11 cellular contexts compared by ENCODE assay signal in genomic region chr2:233209978-233210680, GRCh38.
A peak's percentile ranks its signal among the peaks of the same experiment; 100 is the strongest.
DNase-seq lines count a peak whose midpoint lies in the region; ATAC-seq lines count a peak whose summit lies in the region.
"Had no signal": no experiment of that assay in that cellular context is flagged by ENCODE, and none has a peak within 500 bp of the region (broad histone marks: within the 10 kb centered on the region; RNA-seq: fewer than 3 reads in every experiment).

No MANE protein-coding gene starts in this region.

- peak overlapping the region; percentile 53 for H3K27ac ChIP-seq in angular gyrus (ENCODE audit: low read depth, low read length)

- no peaks in the 10 kb centered on the region for H3K27me3 Mint-ChIP-seq in stimulated activated naive CD8-positive, alpha-beta T cell treated with anti-CD3 and anti-CD28 coated beads, Interleukin-15, Interleukin-2, amounts not matched to agents 100 ng/mL and 50 ng/mL, for 24 hours
- no peaks in the 10 kb centered on the region for H3K27me3 Mint-ChIP-seq in memory B cell

- H3K27ac Mint-ChIP-seq in stimulated activated naive CD8-positive, alpha-beta T cell treated with anti-CD3 and anti-CD28 coated beads, Interleukin-15, Interleukin-2, amounts not matched to agents 100 ng/mL and 50 ng/mL, for 24 hours = peak overlapping the region; percentile 67
- H3K27ac Mint-ChIP-seq in memory B cell = peak overlapping the region; percentile 84

- ATAC-seq in stimulated activated naive CD8-positive, alpha-beta T cell treated with anti-CD3 and anti-CD28 coated beads, Interleukin-15, Interleukin-2, amounts not matched to agents 100 U/mL and 50 U/mL, for 24 hours = no peak
- no peak for ATAC-seq in memory B cell (ENCODE audit: low read depth)
- no peak for ATAC-seq in HG02840 (IDR thresholded peaks at IDR 0.05; ENCODE audit: low FRiP score, unreplicated experiment)
- no peak for ATAC-seq in HG02852 (IDR thresholded peaks at IDR 0.05; ENCODE audit: unreplicated experiment)

- H3K4me3 Mint-ChIP-seq in stimulated activated naive CD8-positive, alpha-beta T cell treated with anti-CD3 and anti-CD28 coated beads, Interleukin-15, Interleukin-2, amounts not matched to agents 100 ng/mL and 50 ng/mL, for 24 hours = no peak overlapping the region
- no peak overlapping the region for H3K4me3 Mint-ChIP-seq in memory B cell

- no peaks in the 10 kb centered on the region for H3K9me3 Mint-ChIP-seq in stimulated activated naive CD8-positive, alpha-beta T cell treated with anti-CD3 and anti-CD28 coated beads, Interleukin-15, Interleukin-2, amounts not matched to agents 100 ng/mL and 50 ng/mL, for 24 hours
- H3K9me3 Mint-ChIP-seq in memory B cell = no peaks in the 10 kb centered on the region

- peaks cover 7% of the 10 kb centered on the region for H3K36me3 Mint-ChIP-seq in stimulated activated naive CD8-positive, alpha-beta T cell treated with anti-CD3 and anti-CD28 coated beads, Interleukin-15, Interleukin-2, amounts not matched to agents 100 ng/mL and 50 ng/mL, for 24 hours (ENCODE audit: low read depth)
- H3K36me3 Mint-ChIP-seq in memory B cell = peaks cover 13% of the 10 kb centered on the region

- peaks cover 14% of the 10 kb centered on the region for H3K4me1 Mint-ChIP-seq in stimulated activated naive CD8-positive, alpha-beta T cell treated with anti-CD3 and anti-CD28 coated beads, Interleukin-15, Interleukin-2, amounts not matched to agents 100 ng/mL and 50 ng/mL, for 24 hours (ENCODE audit: low read depth)
- peaks cover 12% of the 10 kb centered on the region for H3K4me1 Mint-ChIP-seq in memory B cell

- DNase-seq in stimulated activated naive CD8-positive, alpha-beta T cell treated with anti-CD3 and anti-CD28 coated beads, Interleukin-15, Interleukin-2, amounts not matched to agents 100 U/mL and 50 U/mL, for 24 hours = no peak
- no peak for DNase-seq in memory B cell (ENCODE audit: low spot score in 2 of 2)
- no peak for DNase-seq in stimulated activated CD4-positive, alpha-beta T cell treated with anti-CD3 and anti-CD28 coated beads, Interleukin-2, amount 100 ng/mL, for 48 hours
- no peak for DNase-seq in NCI-H1092 treated with DMSO at 0.1 percent for 48 hours (lab: John Stamatoyannopoulos, UW)
- DNase-seq: BE2C; NCI-H2171; stimulated activated naive CD4-positive, alpha-beta T cell had no signal
